13 cellular contexts compared by ENCODE assay signal in genomic region chr12:3137268-3137761, GRCh38.
DNase-seq lines count a peak whose midpoint lies in the region; ATAC-seq and TF ChIP-seq lines count a peak whose summit lies in the region.
"Had no signal": no experiment of that assay in that cellular context is flagged by ENCODE, and none has a peak within 500 bp of the region (broad histone marks: within the 10 kb centered on the region; RNA-seq: fewer than 3 reads in every experiment).

No MANE protein-coding gene starts in this region.

- no peak for TF ChIP-seq CTCF in A673 (conservative IDR thresholded peaks at IDR 0.05; ENCODE audit: low read depth, low read length)
- TF ChIP-seq CTCF in epithelial cell of esophagus (IDR thresholded peaks at IDR 0.05; ENCODE audit: insufficient read depth, low read depth, low read length, missing control alignments): no peak

- H3K9me3 ChIP-seq in A673 (ENCODE audit: low read depth, low read length, poor library complexity, severe bottlenecking) (no peaks in the 10 kb centered on the region), mesenchymal stem cell (ENCODE audit: control insufficient read depth, low read length) (no peaks in the 10 kb centered on the region)
- H3K9me3 ChIP-seq: prostate gland had no signal

- 27% methylated on average over 7 of the region's 8 CpGs for WGBS in mesenchymal stem cell

- H2BK12ac ChIP-seq in mesenchymal stem cell (ENCODE audit: low read length in 2 of 2): peak overlapping the region in 1 of 2 experiments; percentile 40

- no peak overlapping the region for H2BK5ac ChIP-seq in mesenchymal stem cell (ENCODE audit: low read depth, low read length, poor library complexity, severe bottlenecking)

- no peak overlapping the region for H3K4me3 ChIP-seq in A673 (ENCODE audit: low read depth, low read length, poor library complexity, severe bottlenecking)
- H3K4me3 ChIP-seq in epithelial cell of esophagus (ENCODE audit: low read length): no peak overlapping the region
- no peak overlapping the region for H3K4me3 ChIP-seq in mesenchymal stem cell (ENCODE audit: insufficient read depth in 1 of 2, low read depth in 1 of 2, low read length in 2 of 2)
- H3K4me3 ChIP-seq: prostate gland had no signal

- peak overlapping the region; percentile 11 for H3K4me2 ChIP-seq in mesenchymal stem cell (ENCODE audit: low read length, poor library complexity, severe bottlenecking)

- H3K14ac ChIP-seq in mesenchymal stem cell (ENCODE audit: low read length in 2 of 2): no peak overlapping the region

- H2AK5ac ChIP-seq in mesenchymal stem cell (ENCODE audit: low read length, severe bottlenecking): peak overlapping the region; percentile 41

- H3K23ac ChIP-seq in mesenchymal stem cell (ENCODE audit: low read length in 2 of 2): no peak overlapping the region

- no peak for ATAC-seq in GM21526 (IDR thresholded peaks at IDR 0.05; ENCODE audit: low FRiP score, unreplicated experiment)
- no peak for ATAC-seq in GM21367 (IDR thresholded peaks at IDR 0.05; ENCODE audit: unreplicated experiment)
- ATAC-seq: activated CD4-positive, alpha-beta T cell treated with anti-CD3 and anti-CD28 coated beads for 36 hours; activated naive CD8-positive, alpha-beta T cell treated with anti-CD3 and anti-CD28 coated beads, Interleukin-2, amount 50 U/mL, for 24 hours had no signal

- H3K36me3 ChIP-seq in A673 (ENCODE audit: insufficient read depth, low read length, poor library complexity, severe bottlenecking): no peaks in the 10 kb centered on the region
- H3K36me3 ChIP-seq in mesenchymal stem cell (ENCODE audit: control insufficient read depth in 1 of 2, insufficient read depth in 2 of 2, low read depth in 1 of 2, low read length in 2 of 2): peaks cover 0 to 25% of the 10 kb centered on the region in 2 experiments
- H3K36me3 ChIP-seq: prostate gland had no signal

- H3K79me1 ChIP-seq in mesenchymal stem cell (replicated peaks; ENCODE audit: low read length, poor library complexity, severe bottlenecking): peaks cover 39% of the 10 kb centered on the region

- CTCF ChIA-PET in A673 (lab: Charles Lee): interaction anchor here (1.0 to 2.9 kb wide), 2 partner anchors 31 to 138 kb away, joined by 3 to 14 read pairs; no protein-coding TSS in a partner anchor

- H3K27me3 ChIP-seq in A673 (replicated peaks; ENCODE audit: insufficient read depth, low read depth, low read length, poor library complexity): no peaks in the 10 kb centered on the region
- peaks cover 0 to 6% of the 10 kb centered on the region in 2 experiments for H3K27me3 ChIP-seq in mesenchymal stem cell (ENCODE audit: control insufficient read depth in 1 of 2, insufficient read depth in 1 of 2, low read length in 2 of 2)

- peaks cover 42% of the 10 kb centered on the region for H3K4me1 ChIP-seq in A673 (ENCODE audit: insufficient read depth, low read length, poor library complexity, severe bottlenecking)
- H3K4me1 ChIP-seq in mesenchymal stem cell (ENCODE audit: control insufficient read depth, insufficient read depth, low read depth, low read length): peaks cover 47% of the 10 kb centered on the region
- H3K4me1 ChIP-seq: prostate gland had no signal

- peak overlapping the region; percentile 66 for H2BK15ac ChIP-seq in mesenchymal stem cell (ENCODE audit: low read depth, poor library complexity, severe bottlenecking)

- H4K91ac ChIP-seq in mesenchymal stem cell (ENCODE audit: low read length): no peak overlapping the region

- H4K8ac ChIP-seq in mesenchymal stem cell (ENCODE audit: low read length): no peak overlapping the region

- POLR2A ChIA-PET in A673 (lab: Charles Lee; ENCODE audit: low non-redundant PET): no interaction called here

- H3K27ac ChIP-seq in A673 (ENCODE audit: low read depth, low read length, poor library complexity, severe bottlenecking) (peak overlapping the region; percentile 84), mesenchymal stem cell (ENCODE audit: low read length, poor library complexity, severe bottlenecking) (no peak overlapping the region)
- H3K27ac ChIP-seq: C4-2B, prostate gland had no signal

- H3K9ac ChIP-seq in mesenchymal stem cell (ENCODE audit: low read length): peak overlapping the region; percentile 24

- H3K4ac ChIP-seq in mesenchymal stem cell (ENCODE audit: low read depth in 1 of 2, low read length in 2 of 2): peak overlapping the region in 1 of 2 experiments; percentile 64

- DNase-seq in A673 (ENCODE audit: low spot score) (peak; percentile 58), NCI-H1694 treated with DMSO at 0.1 percent for 48 hours (lab: John Stamatoyannopoulos, UW) (peak; percentile 89), epithelial cell of esophagus (ENCODE audit: low read depth) (peak; percentile 48), mesenchymal stem cell (peak; percentile 67), NCI-H2196 (lab: John Stamatoyannopoulos, UW; ENCODE audit: unreplicated experiment) (no peak), putamen (ENCODE audit: low spot score) (no peak)
- DNase-seq: activated CD4-positive, alpha-beta T cell treated with anti-CD3 and anti-CD28 coated beads for 36 hours; activated naive CD8-positive, alpha-beta T cell treated with anti-CD3 and anti-CD28 coated beads, Interleukin-2, amount 50 U/mL, for 24 hours; NCI-H748 treated with DMSO at 0.1 percent for 48 hours had no signal

- no TSS peak for BruUV-seq in A673 (replicated peaks; lab: Mats Ljungman, UMichigan)

- H2BK120ac ChIP-seq in mesenchymal stem cell (ENCODE audit: low read depth, low read length): no peak overlapping the region

- peak overlapping the region; percentile 16 for H2AFZ ChIP-seq in mesenchymal stem cell (ENCODE audit: low read depth, low read length)

- intact Hi-C loops in A673 (cut with micrococcal nuclease; ENCODE audit: unreplicated experiment): no loop called here

- peak overlapping the region in 1 of 2 experiments; percentile 76 for H3K18ac ChIP-seq in mesenchymal stem cell (ENCODE audit: low read depth in 1 of 2, low read length in 2 of 2)

Comparison
In these comparisons a context has a peak if more than half of its experiments do, and no peak if none do; other contexts are left out.
1. DNase-seq: peak in A673 (single experiment), NCI-H1694 treated with DMSO at 0.1 percent for 48 hours (single experiment), epithelial cell of esophagus (single experiment) and mesenchymal stem cell (single experiment); none in NCI-H2196 (single experiment) and putamen (single experiment).